11 cellular contexts compared by ENCODE assay signal in genomic region chr14:100106661-100107112, GRCh38. TPM values are rescaled to one million over a fixed set of nuclear protein-coding genes. Genes with fewer than 3 reads are reported as not detected.
DNase-seq lines count a peak whose midpoint lies in the region; ATAC-seq, FAIRE-seq and TF ChIP-seq lines count a peak whose summit lies in the region.
"Had no signal": no experiment of that assay in that cellular context is flagged by ENCODE, and none has a peak within 500 bp of the region (broad histone marks: within the 10 kb centered on the region; RNA-seq: fewer than 3 reads in every experiment).

No MANE protein-coding gene starts in this region.

- H3K9me3 ChIP-seq in BLaER1 treated with 17β-estradiol and CSF1 and Interleukin-3, amounts not matched to agents 10 nM and 100 nM (replicated peaks in 1 of 11): no peaks in the 10 kb centered on the region
- no peaks in the 10 kb centered on the region for H3K9me3 ChIP-seq in lower lobe of right lung
- H3K9me3 ChIP-seq: BE2C, HAP-1 had no signal

- H3K27ac ChIP-seq in BLaER1 treated with 17β-estradiol and CSF1 and Interleukin-3, amounts not matched to agents 10 nM and 100 nM: peak overlapping the region in 6 of 11 experiments; percentile 5 to 41 (median 21); a peak in 5 of 22 replicates
- peak overlapping the region; percentile 50 for H3K27ac ChIP-seq in lower lobe of right lung

- H3K36me3 ChIP-seq in BLaER1 treated with 17β-estradiol and CSF1 and Interleukin-3, amounts not matched to agents 10 nM and 100 nM: peaks cover 37 to 99% (median 65%) of the 10 kb centered on the region in 11 experiments
- peaks cover 2% of the 10 kb centered on the region for H3K36me3 ChIP-seq in bronchial epithelial cell (ENCODE audit: control insufficient read depth, insufficient read depth, low read length)
- no peaks in the 10 kb centered on the region for H3K36me3 ChIP-seq in lower lobe of right lung

- no peak overlapping the region for H3K4me3 ChIP-seq in BLaER1 treated with 17β-estradiol and CSF1 and Interleukin-3, amounts not matched to agents 10 nM and 100 nM
- H3K4me3 ChIP-seq in bronchial epithelial cell (ENCODE audit: low read depth, low read length) (no peak overlapping the region), lower lobe of right lung (no peak overlapping the region)
- H3K4me3 ChIP-seq: HAP-1 had no signal

- H3K4me2 ChIP-seq in BLaER1 treated with 17β-estradiol and CSF1 and Interleukin-3, amounts not matched to agents 10 nM and 100 nM: peak overlapping the region; percentile 41 to 82 (median 73)

- intact Hi-C loops in lower lobe of right lung (cut with DNase I): no loop called here

- 0 out of 22 replicates have a peak overlapping the region, but pooled peaks of 2 of the 11 experiments have one; percentile 9 for H3K9ac ChIP-seq in BLaER1 treated with 17β-estradiol and CSF1 and Interleukin-3, amounts not matched to agents 10 nM and 100 nM

- ATAC-seq in lower lobe of right lung (peak; percentile 56 to 73), HG02623 (IDR thresholded peaks at IDR 0.05; ENCODE audit: unreplicated experiment) (no peak), GM18519 (IDR thresholded peaks at IDR 0.05; ENCODE audit: low FRiP score, unreplicated experiment) (no peak)

- H3K27me3 ChIP-seq in BLaER1 treated with 17β-estradiol and CSF1 and Interleukin-3, amounts not matched to agents 10 nM and 100 nM: no peaks in the 10 kb centered on the region
- H3K27me3 ChIP-seq in bronchial epithelial cell (ENCODE audit: control insufficient read depth, insufficient read depth, low read length) (no peaks in the 10 kb centered on the region), lower lobe of right lung (ENCODE audit: low read depth) (no peaks in the 10 kb centered on the region)
- H3K27me3 ChIP-seq: BE2C had no signal

- H4K20me1 ChIP-seq in BLaER1 treated with 17β-estradiol and CSF1 and Interleukin-3, amounts not matched to agents 10 nM and 100 nM: peaks cover 63 to 98% (median 89%) of the 10 kb centered on the region in 11 experiments

- H3K4me1 ChIP-seq in BLaER1 treated with 17β-estradiol and CSF1 and Interleukin-3, amounts not matched to agents 10 nM and 100 nM: peaks cover 66 to 75% (median 72%) of the 10 kb centered on the region in 10 experiments
- peaks cover 68% of the 10 kb centered on the region for H3K4me1 ChIP-seq in lower lobe of right lung
- H3K4me1 ChIP-seq: HAP-1 had no signal

- DNase-seq in Kasumi-1 (lab: John Stamatoyannopoulos, UW) (peak; percentile 66 to 73), bronchial epithelial cell (ENCODE audit: low read depth) (peak; percentile 32), lower lobe of right lung (no peak), GM19239 (ENCODE audit: insufficient read length, low spot score) (no peak), AG08396 (ENCODE audit: low spot score) (no peak)
- DNase-seq: BE2C, cortex of kidney had no signal

- FAIRE-seq in bronchial epithelial cell (lab: Jason Lieb, UNC): peak; percentile 32
- no peak for FAIRE-seq in GM19239 (lab: Jason Lieb, UNC)

- no peak for TF ChIP-seq CTCF in bronchial epithelial cell (IDR thresholded peaks at IDR 0.05; ENCODE audit: insufficient read depth, low read length, severe bottlenecking)
- TF ChIP-seq CTCF in lower lobe of right lung (IDR thresholded peaks at IDR 0.05): no peak

RNA-seq across cellular contexts. Expression of gene EVL, which starts 41.5 kb away (rescaled TPM):
- 6.1 and 6.4 TPM in 2 replicates for total RNA-seq in bronchial epithelial cell
- total RNA-seq in lower lobe of right lung: 226 TPM

RNA-seq across cellular contexts. Expression of gene DEGS2, which starts 52.8 kb away (rescaled TPM):
- 0.53 and 9.7 TPM in 2 replicates for total RNA-seq in bronchial epithelial cell
- total RNA-seq in lower lobe of right lung: 5.8 TPM

Comparison
In these comparisons a context has a peak if more than half of its experiments do, and no peak if none do; other contexts are left out.
1. DNase-seq: peak in Kasumi-1 (2 of 2) and bronchial epithelial cell (single experiment); none in lower lobe of right lung (single experiment), GM19239 (single experiment) and AG08396 (single experiment).
2. ATAC-seq: peak in lower lobe of right lung (2 of 2); none in HG02623 (single experiment) and GM18519 (single experiment).
3. RNA of gene EVL, which starts 41.5 kb away (total RNA-seq): 226 TPM in lower lobe of right lung (single experiment); 6.1 to 6.4 TPM in bronchial epithelial cell; every median in the first group is over 10 times any median in the second.